ENCODE assay signal across 23 cellular contexts in the genomic region with DNA sequence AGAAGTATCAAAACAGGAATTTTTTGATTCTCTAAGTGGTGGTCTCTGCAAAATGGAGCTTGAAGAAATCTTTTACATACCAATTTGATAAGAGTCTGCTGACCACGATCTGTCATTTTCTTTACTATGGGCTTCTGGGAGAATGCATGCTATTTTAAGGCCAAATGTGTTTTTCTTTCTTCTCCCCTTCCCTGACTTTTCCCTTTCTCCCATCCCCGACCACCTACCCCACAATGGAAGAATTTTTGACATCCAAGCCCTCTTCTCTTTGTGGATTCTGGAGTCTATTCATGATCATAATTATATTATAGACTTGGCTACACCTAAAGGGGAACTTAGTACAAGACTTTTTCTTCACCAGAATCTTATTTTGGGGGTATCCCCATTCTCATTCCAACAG. TPM values are rescaled to one million over a fixed set of nuclear protein-coding genes. Genes with fewer than 3 reads are reported as not detected.
A peak's percentile ranks its signal among the peaks of the same experiment; 100 is the strongest.
DNase-seq lines count a peak whose midpoint lies in the region; ATAC-seq, FAIRE-seq and TF ChIP-seq lines count a peak whose summit lies in the region.
"Had no signal": no experiment of that assay in that cellular context is flagged by ENCODE, and none has a peak within 500 bp of the region (broad histone marks: within the 10 kb centered on the region; RNA-seq: fewer than 3 reads in every experiment).

No MANE protein-coding gene starts in this region.

- TF ChIP-seq EP300 in K562 (IDR thresholded peaks at IDR 0.05; ENCODE audit: low read length): no peak

- peak overlapping the region; percentile 46; the same call in 1 of the 2 replicates for H3K27ac ChIP-seq in SK-N-MC
- no peak overlapping the region for H3K27ac ChIP-seq in K562 (ENCODE audit: extremely low read depth, low read depth, low read length)
- H3K27ac ChIP-seq: esophagus muscularis mucosa, RWPE1, vagina had no signal

- no peak for FAIRE-seq in K562 (lab: Jason Lieb, UNC)
- FAIRE-seq: HepG2, small intestine had no signal

- peaks cover 51% of the 10 kb centered on the region for H3K4me1 Mint-ChIP-seq in activated naive CD8-positive, alpha-beta T cell (ENCODE audit: low read depth)
- peaks cover 44% of the 10 kb centered on the region for H3K4me1 Mint-ChIP-seq in activated naive CD8-positive, alpha-beta T cell treated with anti-CD3 and anti-CD28 coated beads, Interleukin-2, amount 50 U/mL, for 24 hours
- H3K4me1 Mint-ChIP-seq in osteocyte (ENCODE audit: unreplicated experiment): peaks cover 14% of the 10 kb centered on the region

- POLR2A ChIA-PET in K562 (lab: Yijun Ruan, JAX): interaction anchor here (0.5 to 1.7 kb wide), 7 partner anchors 7 to 1520 kb away, joined by 3 to 6 read pairs (median 4); a partner anchor contains a TSS

- H3K4me2 ChIP-seq in K562 (ENCODE audit: insufficient read depth, low read length): no peak overlapping the region

- no peak for DNase-seq in activated naive CD8-positive, alpha-beta T cell treated with anti-CD3 and anti-CD28 coated beads, Interleukin-2, amount 50 U/mL, for 24 hours
- no peak for DNase-seq in SK-N-MC (ENCODE audit: low read depth, low spot score)
- no peak for DNase-seq in K562 (ENCODE audit: extremely low read depth in 1 of 4, low spot score in 3 of 4)
- no peak for DNase-seq in osteocyte (ENCODE audit: extremely low spot score, unreplicated experiment)
- no peak for DNase-seq in NCI-H2107 treated with DMSO at 0.1 percent for 48 hours (lab: John Stamatoyannopoulos, UW; ENCODE audit: unreplicated experiment)
- no peak for DNase-seq in GM13976 (ENCODE audit: low spot score)
- no peak for DNase-seq in central memory CD4-positive, alpha-beta T cell
- DNase-seq: activated T-cell treated with anti-CD3 and anti-CD28 coated beads, Interleukin-2, amount 50 U/mL, for 1 hour; EL; foreskin melanocyte; left cardiac atrium; NCI-H1092; NCI-H187 treated with DMSO at 0.1 percent for 48 hours; NCI-H226; occipital lobe; small intestine had no signal

- no peaks in the 10 kb centered on the region for H3K79me2 ChIP-seq in K562 (ENCODE audit: control insufficient read depth, insufficient read depth, low read length)

- H3K9me1 ChIP-seq in K562 (ENCODE audit: control insufficient read depth, insufficient read depth, low read length): no peaks in the 10 kb centered on the region

- H3K4me3 ChIP-seq in SK-N-MC (no peak overlapping the region), K562 (no peak overlapping the region)
- H3K4me3 ChIP-seq: esophagus muscularis mucosa, vagina had no signal

- peak overlapping the region; percentile 81 for H3K27ac Mint-ChIP-seq in activated naive CD8-positive, alpha-beta T cell
- no peak overlapping the region for H3K27ac Mint-ChIP-seq in activated naive CD8-positive, alpha-beta T cell treated with anti-CD3 and anti-CD28 coated beads, Interleukin-2, amount 50 U/mL, for 24 hours
- peak overlapping the region; percentile 11 for H3K27ac Mint-ChIP-seq in osteocyte (ENCODE audit: unreplicated experiment)

- 82% methylated on average over 2 of the region's 2 CpGs for WGBS in K562 (ENCODE audit: insufficient coverage, low coverage, missing lambda C conversion rate)

- no peak overlapping the region for H2AFZ ChIP-seq in K562 (ENCODE audit: low read depth, low read length)

- no peaks in the 10 kb centered on the region for H3K9me3 ChIP-seq in SK-N-MC (ENCODE audit: low read depth, low read length)
- H3K9me3 ChIP-seq in K562 (replicated peaks; ENCODE audit: control insufficient read depth, insufficient read depth, low read depth, low read length): no peaks in the 10 kb centered on the region
- H3K9me3 ChIP-seq: esophagus muscularis mucosa, vagina had no signal

- TF ChIP-seq POLR2A in K562 (conservative IDR thresholded peaks at IDR 0.05): peak; percentile 52

- no peaks in the 10 kb centered on the region for H3K9me3 Mint-ChIP-seq in activated naive CD8-positive, alpha-beta T cell (ENCODE audit: low read depth)
- H3K9me3 Mint-ChIP-seq in activated naive CD8-positive, alpha-beta T cell treated with anti-CD3 and anti-CD28 coated beads, Interleukin-2, amount 50 U/mL, for 24 hours: no peaks in the 10 kb centered on the region
- no peaks in the 10 kb centered on the region for H3K9me3 Mint-ChIP-seq in osteocyte (ENCODE audit: unreplicated experiment)
- H3K9me3 Mint-ChIP-seq: activated naive CD4-positive, alpha-beta T cell treated with anti-CD3 and anti-CD28 coated beads, Interleukin-2, amount 50 U/mL, for 72 hours had no signal

- H3K36me3 Mint-ChIP-seq in activated naive CD8-positive, alpha-beta T cell: peaks cover 24% of the 10 kb centered on the region
- H3K36me3 Mint-ChIP-seq in activated naive CD8-positive, alpha-beta T cell treated with anti-CD3 and anti-CD28 coated beads, Interleukin-2, amount 50 U/mL, for 24 hours (ENCODE audit: low read depth): peaks cover 50% of the 10 kb centered on the region
- H3K36me3 Mint-ChIP-seq in osteocyte (ENCODE audit: unreplicated experiment): peaks cover 59% of the 10 kb centered on the region

- CTCF ChIA-PET in K562 (lab: Yijun Ruan, JAX; ENCODE audit: low intra/inter-chr PET ratio): no interaction called here

- H4K20me1 ChIP-seq in K562 (replicated peaks; ENCODE audit: control insufficient read depth, insufficient read depth, low read length): 0 out of 2 replicates have a peak, but pooled peaks cover 5% of the 10 kb centered on the region

- H3K4me3 Mint-ChIP-seq in activated naive CD8-positive, alpha-beta T cell: peak overlapping the region; percentile 12
- H3K4me3 Mint-ChIP-seq in activated naive CD8-positive, alpha-beta T cell treated with anti-CD3 and anti-CD28 coated beads, Interleukin-2, amount 50 U/mL, for 24 hours: no peak overlapping the region
- H3K4me3 Mint-ChIP-seq in osteocyte (ENCODE audit: unreplicated experiment): no peak overlapping the region

- TF ChIP-seq CTCF in K562 (IDR thresholded peaks at IDR 0.05 in 2 of 3, conservative IDR thresholded peaks at IDR 0.05 in 1 of 3; ENCODE audit: insufficient read depth in 2 of 3, low read depth in 1 of 3, low read length in 3 of 3): no peak
- no peak for TF ChIP-seq CTCF in osteocyte (IDR thresholded peaks at IDR 0.05)
- TF ChIP-seq CTCF in GM13976 (IDR thresholded peaks at IDR 0.05; ENCODE audit: borderline replicate concordance, control extremely low read depth, extremely low read depth, insufficient read depth, missing control alignments): no peak

- H3K9ac ChIP-seq in SK-N-MC (ENCODE audit: insufficient read length): no peak overlapping the region
- no peak overlapping the region for H3K9ac ChIP-seq in K562 (ENCODE audit: insufficient read depth in 1 of 2, low read depth in 2 of 2, low read length in 2 of 2)

- no TSS peak for BruUV-seq in K562 (replicated peaks; lab: Mats Ljungman, UMichigan)

- peaks cover 0 to 6% of the 10 kb centered on the region in 2 experiments; a peak in 3 of 5 replicates for H3K4me1 ChIP-seq in K562 (replicated peaks in 1 of 2; ENCODE audit: control insufficient read depth in 2 of 2, insufficient read depth in 2 of 2, low read length in 2 of 2)

- TF ChIP-seq RAD21 in K562 (CRISPR knock-in tag; conservative IDR thresholded peaks at IDR 0.05 in 1 of 2, IDR thresholded peaks at IDR 0.05 in 1 of 2): no peak

- H3K27me3 Mint-ChIP-seq in activated naive CD8-positive, alpha-beta T cell: no peaks in the 10 kb centered on the region
- no peaks in the 10 kb centered on the region for H3K27me3 Mint-ChIP-seq in activated naive CD8-positive, alpha-beta T cell treated with anti-CD3 and anti-CD28 coated beads, Interleukin-2, amount 50 U/mL, for 24 hours
- H3K27me3 Mint-ChIP-seq in osteocyte (ENCODE audit: unreplicated experiment): no peaks in the 10 kb centered on the region

- H3K36me3 ChIP-seq in SK-N-MC (ENCODE audit: insufficient read depth, low read length) (peaks cover 77% of the 10 kb centered on the region), K562 (ENCODE audit: control insufficient read depth, insufficient read depth, low read length) (peaks cover 77% of the 10 kb centered on the region)

- no peak for ATAC-seq in activated naive CD8-positive, alpha-beta T cell treated with anti-CD3 and anti-CD28 coated beads, Interleukin-2, amount 50 U/mL, for 24 hours
- no peak for ATAC-seq in K562
- ATAC-seq: HCT116, HepG2, left cardiac atrium had no signal

- intact Hi-C loops in K562 (cut with micrococcal nuclease): no loop called here

- no peaks in the 10 kb centered on the region for H3K27me3 ChIP-seq in K562 (ENCODE audit: control insufficient read depth in 2 of 2, insufficient read depth in 2 of 2, low read length in 2 of 2)
- H3K27me3 ChIP-seq: esophagus muscularis mucosa, vagina had no signal

- in situ Hi-C loops in K562 (cut with MboI): no loop called here
- in situ Hi-C loops in GM13976 (cut with MboI; ENCODE audit: low sequenced_read_pairs, unreplicated experiment): no loop called here

RNA-seq across cellular contexts. Expression of a gene that starts 31.3 kb away (rescaled TPM):
- 28.0 and 34.1 TPM in 2 replicates for total RNA-seq in K562 (2011; cell fraction: chromatin; rRNA removed; ENCODE audit: low replicate concordance)
- 36.0 and 43.7 TPM in 2 replicates for total RNA-seq in K562 (2011; cell fraction: nucleolus; rRNA removed)
- total RNA-seq in K562 (2011; cell fraction: nucleoplasm; rRNA removed): 40.5 and 49.5 TPM in 2 replicates
- total RNA-seq in K562 (2014; rRNA removed) (32.6 and 47.6 TPM in 2 replicates), K562 (2014; rRNA removed; fragmentation: Illumina TruSeq; extraction: Trizol) (71.9 and 75.2 TPM in 2 replicates), K562 (2015; rRNA removed; fragmentation: Illumina TruSeq; extraction: Trizol) (37.5 and 41.3 TPM in 2 replicates), K562 (2021) (45.8 and 49.0 TPM in 2 replicates), osteocyte (53.6 and 54.8 TPM in 2 replicates)
- polyA plus RNA-seq in K562 (2011; rRNA removed) (86.4 and 97.0 TPM in 2 replicates), K562 (2014; fragmentation: Illumina TruSeq; extraction: Trizol) (43.6 and 52.8 TPM in 2 replicates), K562 (2014; fragmentation: Nextera tagmentation; extraction: Ambion mirVana) (100 to 1,000 TPM; 237 to 266 TPM), K562 (2014; rRNA removed) (61.1 and 64.4 TPM in 2 replicates)
- 43.8 and 85.8 TPM in 2 replicates for polyA plus RNA-seq in K562 (2011; cell fraction: cytosol; rRNA removed)
- 24.3 and 29.0 TPM in 2 replicates for polyA plus RNA-seq in K562 (2011; cell fraction: nucleus; rRNA removed)
- polyA plus RNA-seq in K562 (2012): 50.3 and 75.7 TPM in 2 replicates
- 59.9 and 80.4 TPM in 2 replicates for polyA minus RNA-seq in K562 (2011; rRNA and poly(A)+ RNA removed)
- polyA minus RNA-seq in K562 (2011; cell fraction: cytosol; rRNA and poly(A)+ RNA removed): 12.7 and 14.3 TPM in 2 replicates
- polyA minus RNA-seq in K562 (2011; cell fraction: nucleus; rRNA and poly(A)+ RNA removed): 14.5 and 22.5 TPM in 2 replicates

RNA-seq across cellular contexts. Expression of a gene that starts 46.7 kb away (rescaled TPM):
- total RNA-seq in K562 (2011; cell fraction: chromatin; rRNA removed; ENCODE audit: low replicate concordance): 190 and 413 TPM in 2 replicates
- total RNA-seq in K562 (2011; cell fraction: nucleolus; rRNA removed): 79.0 and 101 TPM in 2 replicates
- total RNA-seq in K562 (2011; cell fraction: nucleoplasm; rRNA removed): 192 and 302 TPM in 2 replicates
- total RNA-seq in K562 (2014; rRNA removed) (21.2 and 26.6 TPM in 2 replicates), K562 (2014; rRNA removed; fragmentation: Illumina TruSeq; extraction: Trizol) (39.8 and 41.0 TPM in 2 replicates), K562 (2015; rRNA removed; fragmentation: Illumina TruSeq; extraction: Trizol) (30.4 and 31.2 TPM in 2 replicates), K562 (2021) (54.6 and 66.0 TPM in 2 replicates), osteocyte (106 and 111 TPM in 2 replicates)
- polyA plus RNA-seq in K562 (2011; rRNA removed) (40.3 and 54.4 TPM in 2 replicates), K562 (2014; fragmentation: Illumina TruSeq; extraction: Trizol) (52.3 and 55.7 TPM in 2 replicates), K562 (2014; fragmentation: Nextera tagmentation; extraction: Ambion mirVana) (10 to 100 TPM; 11.5 to 14.3 TPM), K562 (2014; rRNA removed) (39.7 and 58.2 TPM in 2 replicates)
- 10.4 and 16.7 TPM in 2 replicates for polyA plus RNA-seq in K562 (2011; cell fraction: cytosol; rRNA removed)
- 86.9 and 97.7 TPM in 2 replicates for polyA plus RNA-seq in K562 (2011; cell fraction: nucleus; rRNA removed)
- polyA plus RNA-seq in K562 (2012): 42.7 and 48.1 TPM in 2 replicates
- 88.0 and 101 TPM in 2 replicates for polyA minus RNA-seq in K562 (2011; rRNA and poly(A)+ RNA removed)
- polyA minus RNA-seq in K562 (2011; cell fraction: cytosol; rRNA and poly(A)+ RNA removed): 50.0 and 56.2 TPM in 2 replicates
- 73.2 and 92.6 TPM in 2 replicates for polyA minus RNA-seq in K562 (2011; cell fraction: nucleus; rRNA and poly(A)+ RNA removed)

RNA-seq across cellular contexts. Expression of a gene that starts 58.0 kb away (rescaled TPM):
- total RNA-seq in K562 (2011; cell fraction: chromatin; rRNA removed; ENCODE audit: low replicate concordance): 93.8 and 232 TPM in 2 replicates
- 53.6 and 53.9 TPM in 2 replicates for total RNA-seq in K562 (2011; cell fraction: nucleolus; rRNA removed)
- total RNA-seq in K562 (2011; cell fraction: nucleoplasm; rRNA removed): 64.7 and 78.1 TPM in 2 replicates
- total RNA-seq in K562 (2014; rRNA removed) (38.8 and 47.5 TPM in 2 replicates), K562 (2014; rRNA removed; fragmentation: Illumina TruSeq; extraction: Trizol) (73.4 and 81.3 TPM in 2 replicates), K562 (2015; rRNA removed; fragmentation: Illumina TruSeq; extraction: Trizol) (60.2 and 62.9 TPM in 2 replicates), K562 (2021) (44.7 and 49.0 TPM in 2 replicates), osteocyte (22.5 and 28.2 TPM in 2 replicates)
- polyA plus RNA-seq in K562 (2011; rRNA removed) (49.3 and 55.9 TPM in 2 replicates), K562 (2014; fragmentation: Illumina TruSeq; extraction: Trizol) (63.6 and 73.9 TPM in 2 replicates), K562 (2014; fragmentation: Nextera tagmentation; extraction: Ambion mirVana) (10 to 100 TPM; 32.5 to 64.1 TPM), K562 (2014; rRNA removed) (73.0 and 86.6 TPM in 2 replicates)
- polyA plus RNA-seq in K562 (2011; cell fraction: cytosol; rRNA removed): 19.9 and 32.6 TPM in 2 replicates
- polyA plus RNA-seq in K562 (2011; cell fraction: nucleus; rRNA removed): 48.7 and 51.8 TPM in 2 replicates
- 32.6 and 42.5 TPM in 2 replicates for polyA plus RNA-seq in K562 (2012)
- 77.2 and 86.5 TPM in 2 replicates for polyA minus RNA-seq in K562 (2011; rRNA and poly(A)+ RNA removed)
- 21.6 and 25.9 TPM in 2 replicates for polyA minus RNA-seq in K562 (2011; cell fraction: cytosol; rRNA and poly(A)+ RNA removed)
- 49.1 and 77.1 TPM in 2 replicates for polyA minus RNA-seq in K562 (2011; cell fraction: nucleus; rRNA and poly(A)+ RNA removed)
